ENCODE assay signal across 13 cellular contexts in genomic region chr1:203592156-203592555, GRCh38. TPM values are rescaled to one million over a fixed set of nuclear protein-coding genes. Genes with fewer than 3 reads are reported as not detected.
DNase-seq lines count a peak whose midpoint lies in the region; ATAC-seq and TF ChIP-seq lines count a peak whose summit lies in the region.
"Had no signal": no experiment of that assay in that cellular context is flagged by ENCODE, and none has a peak within 500 bp of the region (broad histone marks: within the 10 kb centered on the region; RNA-seq: fewer than 3 reads in every experiment).

No MANE protein-coding gene starts in this region.

- no peaks in the 10 kb centered on the region for H3K27me3 ChIP-seq in tibial nerve
- H3K27me3 ChIP-seq: right lobe of liver had no signal

- H3K9me3 ChIP-seq in tibial nerve = no peaks in the 10 kb centered on the region
- H3K9me3 ChIP-seq: right lobe of liver had no signal

- no peak for DNase-seq in CD14-positive monocyte (ENCODE audit: low spot score)
- peak; percentile 85 for DNase-seq in NCI-H146 (lab: John Stamatoyannopoulos, UW)
- DNase-seq in glutamatergic neuron = peak; percentile 35
- peak in 41 of 56 donors; percentile 6 to 72 (median 28) for DNase-seq in nucleus accumbens (lab: John Stamatoyannopoulos, UW)
- no peak for DNase-seq in naive thymus-derived CD8-positive, alpha-beta T cell
- no peak for DNase-seq in tibial nerve (ENCODE audit: low spot score in 2 of 2)
- no peak for DNase-seq in GM20000 (ENCODE audit: low spot score)
- DNase-seq: activated CD4-positive, alpha-beta T cell treated with anti-CD3 and anti-CD28 coated beads, Interleukin-2, amount 50 U/mL, for 4 hours; activated naive CD8-positive, alpha-beta T cell treated with anti-CD3 and anti-CD28 coated beads, Interleukin-2, amount 10 ng/mL, durations not matched to agents 7 days and 5 days; CD4-positive, CD25-positive, alpha-beta regulatory T cell had no signal

- H3K4me1 Mint-ChIP-seq in CD14-positive monocyte (peaks cover 28% of the 10 kb centered on the region), glutamatergic neuron (ENCODE audit: low read depth, unreplicated experiment) (peaks cover 28% of the 10 kb centered on the region)
- peaks cover 2 to 8% (median 3%) of the 10 kb centered on the region in 4 donors for H3K4me1 Mint-ChIP-seq in naive thymus-derived CD8-positive, alpha-beta T cell

- WGBS in tibial nerve, 2 donors = 32 to 41% methylated on average over 4 to 6 of the region's 8 CpGs

- intact Hi-C loops in CD14-positive monocyte (cut with micrococcal nuclease) = loop anchor here (10.0 kb wide), 2 partner anchors 103 to 113 kb away; no protein-coding TSS in a partner anchor

- H3K4me3 ChIP-seq in tibial nerve = no peak overlapping the region
- H3K4me3 ChIP-seq: right lobe of liver, SK-N-MC had no signal

- POLR2A ChIA-PET in naive thymus-derived CD8-positive, alpha-beta T cell (lab: Charles Lee) = interaction anchor here (1.4 kb wide), 1 partner anchor 34 kb away, joined by 3 read pairs; the partner anchor contains the start of gene ATP2B4

- TF ChIP-seq CTCF in CD14-positive monocyte (IDR thresholded peaks at IDR 0.05) (no peak), glutamatergic neuron (IDR thresholded peaks at IDR 0.05; ENCODE audit: partially characterized antibody, unreplicated experiment) (no peak), tibial nerve (IDR thresholded peaks at IDR 0.05) (no peak), GM20000 (IDR thresholded peaks at IDR 0.05; ENCODE audit: extremely low read depth, missing control alignments) (no peak)

- no peaks in the 10 kb centered on the region for H3K36me3 Mint-ChIP-seq in CD14-positive monocyte
- H3K36me3 Mint-ChIP-seq in glutamatergic neuron (ENCODE audit: unreplicated experiment) = no peaks in the 10 kb centered on the region
- no peaks in the 10 kb centered on the region for H3K36me3 Mint-ChIP-seq in naive thymus-derived CD8-positive, alpha-beta T cell
- H3K36me3 Mint-ChIP-seq: activated naive CD8-positive, alpha-beta T cell treated with anti-CD3 and anti-CD28 coated beads, Interleukin-2, amount 10 ng/mL, durations not matched to agents 7 days and 5 days; CD4-positive, CD25-positive, alpha-beta regulatory T cell had no signal

- H3K4me3 Mint-ChIP-seq in CD14-positive monocyte = no peak overlapping the region
- H3K4me3 Mint-ChIP-seq in glutamatergic neuron (ENCODE audit: unreplicated experiment) = peak overlapping the region; percentile 5
- no peak overlapping the region for H3K4me3 Mint-ChIP-seq in naive thymus-derived CD8-positive, alpha-beta T cell
- H3K4me3 Mint-ChIP-seq: activated naive CD8-positive, alpha-beta T cell treated with anti-CD3 and anti-CD28 coated beads, Interleukin-2, amount 10 ng/mL, durations not matched to agents 7 days and 5 days; CD4-positive, CD25-positive, alpha-beta regulatory T cell had no signal

- no peak overlapping the region for H3K27ac ChIP-seq in tibial nerve
- H3K27ac ChIP-seq: right lobe of liver, SK-N-MC had no signal

- peaks cover 0 to 3% (median 2%) of the 10 kb centered on the region in 3 donors for H3K27me3 Mint-ChIP-seq in CD14-positive monocyte (ENCODE audit: low read depth in 3 of 3)
- H3K27me3 Mint-ChIP-seq in glutamatergic neuron (ENCODE audit: unreplicated experiment) = peaks cover 1% of the 10 kb centered on the region
- H3K27me3 Mint-ChIP-seq in naive thymus-derived CD8-positive, alpha-beta T cell = peaks cover 0 to 2% (median 0%) of the 10 kb centered on the region in 5 donors
- H3K27me3 Mint-ChIP-seq: activated naive CD8-positive, alpha-beta T cell treated with anti-CD3 and anti-CD28 coated beads, Interleukin-2, amount 10 ng/mL, durations not matched to agents 7 days and 5 days had no signal

- H3K27ac Mint-ChIP-seq in CD14-positive monocyte = peak overlapping the region; percentile 22 to 90 (median 76)
- no peak overlapping the region for H3K27ac Mint-ChIP-seq in glutamatergic neuron (ENCODE audit: unreplicated experiment)
- no peak overlapping the region for H3K27ac Mint-ChIP-seq in naive thymus-derived CD8-positive, alpha-beta T cell
- H3K27ac Mint-ChIP-seq: activated naive CD8-positive, alpha-beta T cell treated with anti-CD3 and anti-CD28 coated beads, Interleukin-2, amount 10 ng/mL, durations not matched to agents 7 days and 5 days had no signal

- no peak for TF ChIP-seq POLR2A in tibial nerve (IDR thresholded peaks at IDR 0.05)

- ATAC-seq in naive thymus-derived CD8-positive, alpha-beta T cell = no peak
- ATAC-seq in HG03045 (IDR thresholded peaks at IDR 0.05; ENCODE audit: unreplicated experiment) = no peak

- peaks cover 0 to 16% (median 2%) of the 10 kb centered on the region in 4 donors for H3K4me1 ChIP-seq in tibial nerve
- H3K4me1 ChIP-seq: right lobe of liver had no signal

- no peak for TF ChIP-seq EP300 in tibial nerve (IDR thresholded peaks at IDR 0.05)

- H3K36me3 ChIP-seq in tibial nerve = no peaks in the 10 kb centered on the region
- H3K36me3 ChIP-seq: right lobe of liver had no signal

- peaks cover 0 to 1% (median 0%) of the 10 kb centered on the region in 7 donors for H3K9me3 Mint-ChIP-seq in CD14-positive monocyte
- peaks cover 7% of the 10 kb centered on the region for H3K9me3 Mint-ChIP-seq in glutamatergic neuron (ENCODE audit: unreplicated experiment)
- H3K9me3 Mint-ChIP-seq in naive thymus-derived CD8-positive, alpha-beta T cell = no peaks in the 10 kb centered on the region
- H3K9me3 Mint-ChIP-seq: activated naive CD8-positive, alpha-beta T cell treated with anti-CD3 and anti-CD28 coated beads, Interleukin-2, amount 10 ng/mL, durations not matched to agents 7 days and 5 days; CD4-positive, CD25-positive, alpha-beta regulatory T cell had no signal

RNA-seq across cellular contexts. Expression of gene ATP2B4, which starts 34.5 kb away (rescaled TPM):
- polyA plus RNA-seq in CD14-positive monocyte = 10 to 100 TPM in 1 of 2 donors, 1 to 10 TPM in 1; 7.8 to 13.2 TPM
- total RNA-seq in glutamatergic neuron (ENCODE audit: unreplicated experiment) (17.4 TPM), tibial nerve (100 to 1,000 TPM in 1 of 4 donors, 10 to 100 TPM in 3; 78.6 to 135 (median 85.0) TPM)
- total RNA-seq in naive thymus-derived CD8-positive, alpha-beta T cell = 10 to 100 TPM; 46.8 to 49.5 TPM
- 10 to 100 TPM in 1 of 3 donors, 1 to 10 TPM in 2; 4.3 to 17.4 (median 5.3) TPM for polyA plus RNA-seq in naive thymus-derived CD8-positive, alpha-beta T cell

Comparison
In these comparisons a context has a peak if more than half of its experiments do, and no peak if none do; other contexts are left out.
1. DNase-seq: peak in NCI-H146 (single experiment), glutamatergic neuron (single experiment) and nucleus accumbens (41 of 56); none in CD14-positive monocyte (single experiment), naive thymus-derived CD8-positive, alpha-beta T cell (0 of 10), tibial nerve (0 of 2) and GM20000 (single experiment).
2. H3K27ac Mint-ChIP-seq: peak in CD14-positive monocyte (7 of 7); none in glutamatergic neuron (single experiment) and naive thymus-derived CD8-positive, alpha-beta T cell (0 of 10).